ENCODE assay signal across 17 cellular contexts in the genomic region with DNA sequence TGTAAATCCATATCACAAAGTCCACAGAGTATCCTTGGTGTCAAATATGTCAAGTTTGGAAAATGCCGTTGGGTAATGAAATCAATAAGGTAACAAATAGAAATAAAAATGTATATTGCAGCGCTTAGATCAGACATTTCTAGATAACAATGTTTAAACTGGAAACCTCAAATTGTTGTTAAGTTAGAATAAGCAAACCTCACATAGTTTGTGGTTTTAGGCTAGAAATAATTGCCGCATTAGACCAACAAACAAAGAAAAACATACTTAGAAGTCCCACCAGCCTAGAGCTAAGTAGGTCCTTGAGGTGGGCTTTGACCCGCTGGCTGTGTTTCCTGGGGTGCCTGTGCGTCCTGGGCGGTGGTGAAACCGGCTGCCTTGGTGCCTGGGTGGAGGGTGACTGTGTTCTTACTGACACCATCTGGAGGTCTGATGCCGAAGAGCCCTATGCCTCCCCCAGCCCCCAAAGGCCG.
DNase-seq lines count a peak whose midpoint lies in the region; ATAC-seq and TF ChIP-seq lines count a peak whose summit lies in the region.
"Had no signal": no experiment of that assay in that cellular context is flagged by ENCODE, and none has a peak within 500 bp of the region (broad histone marks: within the 10 kb centered on the region; RNA-seq: fewer than 3 reads in every experiment).

No MANE protein-coding gene starts in this region.

- H3K36me3 ChIP-seq in GM23338 (ENCODE audit: insufficient read depth) (no peaks in the 10 kb centered on the region), Karpas-422 (ENCODE audit: insufficient read depth, low read length) (no peaks in the 10 kb centered on the region), Caco-2 (ENCODE audit: control insufficient read depth, insufficient read depth, low read length) (no peaks in the 10 kb centered on the region), colonic mucosa (no peaks in the 10 kb centered on the region)
- H3K36me3 ChIP-seq: Peyer's patch had no signal

- H3K27me3 Mint-ChIP-seq in GM23338 (ENCODE audit: insufficient read depth, low read depth, poor library complexity) (peaks cover 4% of the 10 kb centered on the region), brain (peaks cover 6% of the 10 kb centered on the region), Caco-2 (ENCODE audit: insufficient read depth, unreplicated experiment) (no peaks in the 10 kb centered on the region)

- no peak overlapping the region for H3K4me3 ChIP-seq in GM23338
- no peak overlapping the region for H3K4me3 ChIP-seq in Karpas-422 (ENCODE audit: low read length)
- H3K4me3 ChIP-seq in Caco-2 (ENCODE audit: low read depth, low read length): no peak overlapping the region
- no peak overlapping the region for H3K4me3 ChIP-seq in colonic mucosa

- H3F3A ChIP-seq in GM23338 (replicated peaks; ENCODE audit: low read depth): no peaks in the 10 kb centered on the region

- no peak for TF ChIP-seq CTCF in GM23338 (conservative IDR thresholded peaks at IDR 0.05; ENCODE audit: low read depth in 2 of 2)
- TF ChIP-seq CTCF in brain (conservative IDR thresholded peaks at IDR 0.05): no peak
- TF ChIP-seq CTCF in Caco-2 (IDR thresholded peaks at IDR 0.05; ENCODE audit: insufficient read depth in 1 of 2, low read depth in 1 of 2, low read length in 1 of 2, severe bottlenecking in 1 of 2, unreplicated experiment in 1 of 2): no peak
- no peak for TF ChIP-seq CTCF in colonic mucosa (IDR thresholded peaks at IDR 0.05)

- H2AFZ ChIP-seq in GM23338: 0 out of 2 replicates have a peak overlapping the region, but pooled peaks have one; percentile 69
- no peak overlapping the region for H2AFZ ChIP-seq in Karpas-422 (ENCODE audit: low read length)

- H3K27ac ChIP-seq in GM23338 (ENCODE audit: low read depth): no peak overlapping the region
- H3K27ac ChIP-seq in Karpas-422 (ENCODE audit: low read length): no peak overlapping the region
- no peak overlapping the region for H3K27ac ChIP-seq in colonic mucosa

- H3K9ac ChIP-seq in Karpas-422 (ENCODE audit: low read length) (no peak overlapping the region), colonic mucosa (ENCODE audit: low read depth in 2 of 2, low read length in 2 of 2) (no peak overlapping the region)

- ATAC-seq in GM23338: no peak

- H3K36me3 Mint-ChIP-seq in GM23338 (ENCODE audit: low read depth) (no peaks in the 10 kb centered on the region), brain (no peaks in the 10 kb centered on the region), Caco-2 (ENCODE audit: insufficient read depth, unreplicated experiment) (no peaks in the 10 kb centered on the region)
- H3K36me3 Mint-ChIP-seq: CD14-positive monocyte had no signal

- H3K9me3 Mint-ChIP-seq in GM23338 (no peaks in the 10 kb centered on the region), brain (peaks cover 0 to 12% (median 0%) of the 10 kb centered on the region in 5 experiments), Caco-2 (ENCODE audit: unreplicated experiment) (no peaks in the 10 kb centered on the region)

- H3K4me3 Mint-ChIP-seq in GM23338 (no peak overlapping the region), brain (no peak overlapping the region), Caco-2 (ENCODE audit: unreplicated experiment) (no peak overlapping the region)
- H3K4me3 Mint-ChIP-seq: CD14-positive monocyte, HFFc6 had no signal

- intact Hi-C loops in Caco-2 (cut with micrococcal nuclease; ENCODE audit: unreplicated experiment) (no loop called here), colonic mucosa (cut with DNase I) (no loop called here)

- H3K27me3 ChIP-seq in GM23338 (ENCODE audit: insufficient read depth) (no peaks in the 10 kb centered on the region), Karpas-422 (ENCODE audit: low read length) (no peaks in the 10 kb centered on the region), Caco-2 (replicated peaks; ENCODE audit: control insufficient read depth, insufficient read depth, low read length) (no peaks in the 10 kb centered on the region), colonic mucosa (no peaks in the 10 kb centered on the region)
- H3K27me3 ChIP-seq: Peyer's patch had no signal

- H3K9me3 ChIP-seq in Karpas-422 (ENCODE audit: low read length) (no peaks in the 10 kb centered on the region), Caco-2 (no peaks in the 10 kb centered on the region), colonic mucosa (no peaks in the 10 kb centered on the region)
- H3K9me3 ChIP-seq: Peyer's patch had no signal

- no peak overlapping the region for H3K4me2 ChIP-seq in GM23338
- H3K4me2 ChIP-seq in Karpas-422 (ENCODE audit: low read depth, low read length, poor library complexity, severe bottlenecking): no peak overlapping the region

- CTCF ChIA-PET in Caco-2 (lab: Charles Lee): interaction anchor here (0.5 kb wide), 1 partner anchor 116 kb away, joined by 17 read pairs; no protein-coding TSS in a partner anchor

- no TSS peak for BruUV-seq in Caco-2 (replicated peaks; lab: Mats Ljungman, UMichigan)

- H3K4me1 ChIP-seq in GM23338 (ENCODE audit: insufficient read depth): peaks cover 11% of the 10 kb centered on the region
- H3K4me1 ChIP-seq in Karpas-422 (ENCODE audit: low read length): no peaks in the 10 kb centered on the region
- peaks cover 31% of the 10 kb centered on the region for H3K4me1 ChIP-seq in Caco-2
- H3K4me1 ChIP-seq in colonic mucosa: peaks cover 10% of the 10 kb centered on the region

- H3K79me2 ChIP-seq in GM23338 (replicated peaks; ENCODE audit: insufficient read depth) (no peaks in the 10 kb centered on the region), Karpas-422 (ENCODE audit: low read length) (no peaks in the 10 kb centered on the region)

- H4K20me1 ChIP-seq in GM23338 (replicated peaks; ENCODE audit: insufficient read depth): no peaks in the 10 kb centered on the region
- no peaks in the 10 kb centered on the region for H4K20me1 ChIP-seq in Karpas-422 (ENCODE audit: insufficient read depth, low read depth, low read length)

- POLR2A ChIA-PET in Caco-2 (lab: Charles Lee): no interaction called here

- DNase-seq in GM23338 (ENCODE audit: low spot score) (no peak), Karpas-422 (peak; percentile 27), Caco-2 (no peak), colonic mucosa (no peak), anterior cingulate cortex (lab: John Stamatoyannopoulos, UW) (no peak)
- no peak for DNase-seq in activated effector memory CD4-positive, alpha-beta T cell treated with Interleukin-2 at 50 U/mL for 16 hours
- DNase-seq: AML-193, EL, HFFc6, KG1, MV-4-11, NCI-H1694, NCI-H524 treated with DMSO at 0.1 percent for 48 hours, NCI-H82 had no signal

- H3K9me2 ChIP-seq in GM23338 (ENCODE audit: insufficient read depth): peaks cover 9% of the 10 kb centered on the region; the same call in 1 of the 2 replicates
- no peaks in the 10 kb centered on the region for H3K9me2 ChIP-seq in Karpas-422 (replicated peaks; ENCODE audit: insufficient read depth, low read length)

- peaks cover 23% of the 10 kb centered on the region; the same call in 2 of the 3 replicates for H3K4me1 Mint-ChIP-seq in GM23338
- H3K4me1 Mint-ChIP-seq in brain: peaks cover 53% of the 10 kb centered on the region
- H3K4me1 Mint-ChIP-seq in Caco-2 (ENCODE audit: low read depth, unreplicated experiment): peaks cover 15% of the 10 kb centered on the region
- H3K4me1 Mint-ChIP-seq: CD14-positive monocyte had no signal

- H3K27ac Mint-ChIP-seq in GM23338 (no peak overlapping the region), brain (peak overlapping the region in 4 of 5 experiments; percentile 27 to 73 (median 62)), Caco-2 (ENCODE audit: unreplicated experiment) (no peak overlapping the region)
- H3K27ac Mint-ChIP-seq: CD14-positive monocyte, HFFc6 had no signal

TF ChIP-seq in GM23338, 12 proteins besides CTCF, POLR2A, EP300 and RAD21 (continues in another document):
- TF ChIP-seq, protein P1, sequence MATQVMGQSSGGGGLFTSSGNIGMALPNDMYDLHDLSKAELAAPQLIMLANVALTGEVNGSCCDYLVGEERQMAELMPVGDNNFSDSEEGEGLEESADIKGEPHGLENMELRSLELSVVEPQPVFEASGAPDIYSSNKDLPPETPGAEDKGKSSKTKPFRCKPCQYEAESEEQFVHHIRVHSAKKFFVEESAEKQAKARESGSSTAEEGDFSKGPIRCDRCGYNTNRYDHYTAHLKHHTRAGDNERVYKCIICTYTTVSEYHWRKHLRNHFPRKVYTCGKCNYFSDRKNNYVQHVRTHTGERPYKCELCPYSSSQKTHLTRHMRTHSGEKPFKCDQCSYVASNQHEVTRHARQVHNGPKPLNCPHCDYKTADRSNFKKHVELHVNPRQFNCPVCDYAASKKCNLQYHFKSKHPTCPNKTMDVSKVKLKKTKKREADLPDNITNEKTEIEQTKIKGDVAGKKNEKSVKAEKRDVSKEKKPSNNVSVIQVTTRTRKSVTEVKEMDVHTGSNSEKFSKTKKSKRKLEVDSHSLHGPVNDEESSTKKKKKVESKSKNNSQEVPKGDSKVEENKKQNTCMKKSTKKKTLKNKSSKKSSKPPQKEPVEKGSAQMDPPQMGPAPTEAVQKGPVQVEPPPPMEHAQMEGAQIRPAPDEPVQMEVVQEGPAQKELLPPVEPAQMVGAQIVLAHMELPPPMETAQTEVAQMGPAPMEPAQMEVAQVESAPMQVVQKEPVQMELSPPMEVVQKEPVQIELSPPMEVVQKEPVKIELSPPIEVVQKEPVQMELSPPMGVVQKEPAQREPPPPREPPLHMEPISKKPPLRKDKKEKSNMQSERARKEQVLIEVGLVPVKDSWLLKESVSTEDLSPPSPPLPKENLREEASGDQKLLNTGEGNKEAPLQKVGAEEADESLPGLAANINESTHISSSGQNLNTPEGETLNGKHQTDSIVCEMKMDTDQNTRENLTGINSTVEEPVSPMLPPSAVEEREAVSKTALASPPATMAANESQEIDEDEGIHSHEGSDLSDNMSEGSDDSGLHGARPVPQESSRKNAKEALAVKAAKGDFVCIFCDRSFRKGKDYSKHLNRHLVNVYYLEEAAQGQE (IDR thresholded peaks at IDR 0.05; ENCODE audit: unreplicated experiment): no peak
- TF ChIP-seq, protein P2, sequence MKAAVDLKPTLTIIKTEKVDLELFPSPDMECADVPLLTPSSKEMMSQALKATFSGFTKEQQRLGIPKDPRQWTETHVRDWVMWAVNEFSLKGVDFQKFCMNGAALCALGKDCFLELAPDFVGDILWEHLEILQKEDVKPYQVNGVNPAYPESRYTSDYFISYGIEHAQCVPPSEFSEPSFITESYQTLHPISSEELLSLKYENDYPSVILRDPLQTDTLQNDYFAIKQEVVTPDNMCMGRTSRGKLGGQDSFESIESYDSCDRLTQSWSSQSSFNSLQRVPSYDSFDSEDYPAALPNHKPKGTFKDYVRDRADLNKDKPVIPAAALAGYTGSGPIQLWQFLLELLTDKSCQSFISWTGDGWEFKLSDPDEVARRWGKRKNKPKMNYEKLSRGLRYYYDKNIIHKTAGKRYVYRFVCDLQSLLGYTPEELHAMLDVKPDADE (IDR thresholded peaks at IDR 0.05): no peak
- TF ChIP-seq NANOG (IDR thresholded peaks at IDR 0.05; ENCODE audit: borderline replicate concordance): no peak

Comparison
In these comparisons a context has a peak if more than half of its experiments do, and no peak if none do; other contexts are left out.
1. H3K27ac Mint-ChIP-seq: peak in brain (4 of 5); none in GM23338 (single experiment) and Caco-2 (single experiment).